ENCODE assay signal across 8 cellular contexts in genomic region chrX:72306085-72306801, GRCh38. TPM values are rescaled to one million over a fixed set of nuclear protein-coding genes. Genes with fewer than 3 reads are reported as not detected.
DNase-seq lines count a peak whose midpoint lies in the region; ATAC-seq and TF ChIP-seq lines count a peak whose summit lies in the region.

No MANE protein-coding gene starts in this region.

- H3K4me3 Mint-ChIP-seq in natural killer cell = peak overlapping the region; percentile 86

- ATAC-seq in Right ventricle myocardium superior (ENCODE audit: poor library complexity) (no peak), natural killer cell (peak in 2 of 3 donors; percentile 10 to 19), GM19467 (IDR thresholded peaks at IDR 0.05; ENCODE audit: unreplicated experiment) (no peak)

- TF ChIP-seq CTCF in cardiac muscle cell (IDR thresholded peaks at IDR 0.05; ENCODE audit: low read depth, low read length) = no peak
- no peak for TF ChIP-seq CTCF in choroid plexus epithelial cell (conservative IDR thresholded peaks at IDR 0.05; ENCODE audit: low read depth, low read length)
- no peak for TF ChIP-seq CTCF in natural killer cell (IDR thresholded peaks at IDR 0.05)

- H3K27ac ChIP-seq in cardiac muscle cell = no peak overlapping the region

- H3K27me3 ChIP-seq in cardiac muscle cell = peaks cover 63% of the 10 kb centered on the region

- H3K36me3 Mint-ChIP-seq in natural killer cell = no peaks in the 10 kb centered on the region

- H3K27me3 Mint-ChIP-seq in natural killer cell (ENCODE audit: low read depth in 2 of 2) = peaks cover 39 to 63% of the 10 kb centered on the region in 2 donors

- H3K9me3 Mint-ChIP-seq in natural killer cell = no peaks in the 10 kb centered on the region

- peak in 1 of 2 donors; percentile 26 for DNase-seq in cardiac muscle cell (ENCODE audit: low read depth in 1 of 2, low spot score in 1 of 2)
- DNase-seq in Right ventricle myocardium superior = no peak
- peak; percentile 5 for DNase-seq in NCI-H128 (lab: John Stamatoyannopoulos, UW; ENCODE audit: unreplicated experiment)
- no peak for DNase-seq in choroid plexus epithelial cell (ENCODE audit: low read depth)
- DNase-seq in natural killer cell = no peak
- no peak for DNase-seq in Kasumi-1 (lab: John Stamatoyannopoulos, UW)
- DNase-seq in NOMO-1 (lab: John Stamatoyannopoulos, UW; ENCODE audit: unreplicated experiment in 2 of 2) = no peak

- intact Hi-C loops in Right ventricle myocardium superior (cut with DNase I) = no loop called here
- intact Hi-C loops in natural killer cell (cut with micrococcal nuclease) = loop anchor here (10.0 kb wide), 1 partner anchor 1051 kb away; the partner anchor contains the start of gene ZMYM3

- H3K4me1 ChIP-seq in cardiac muscle cell (ENCODE audit: low read depth) = no peaks in the 10 kb centered on the region

- H3K27ac Mint-ChIP-seq in natural killer cell = no peak overlapping the region

- no peaks in the 10 kb centered on the region for H3K36me3 ChIP-seq in cardiac muscle cell

- no peaks in the 10 kb centered on the region for H3K9me3 ChIP-seq in cardiac muscle cell (ENCODE audit: low read depth)

- H3K4me3 ChIP-seq in cardiac muscle cell (peak overlapping the region; percentile 59), choroid plexus epithelial cell (ENCODE audit: low read depth, low read length) (peak overlapping the region; percentile 59)

- peaks cover 20 to 31% of the 10 kb centered on the region in 2 donors for H3K4me1 Mint-ChIP-seq in natural killer cell

RNA-seq across cellular contexts. Expression of gene CITED1, which starts 0.5 kb away (rescaled TPM):
- total RNA-seq in cardiac muscle cell (1.1 and 2.2 TPM in 2 replicates), Right ventricle myocardium superior (not detected), natural killer cell (under 1 TPM in 1 of 3 donors, not detected in 2; 0.49 TPM)
- polyA plus RNA-seq in cardiac muscle cell = 1.0 TPM in 1 of 2 replicates, not detected in the other

RNA-seq across cellular contexts. Expression of gene RPS4X, which starts 29.2 kb away (rescaled TPM):
- total RNA-seq in cardiac muscle cell (664 and 726 TPM in 2 replicates), Right ventricle myocardium superior (371 TPM), natural killer cell (100 to 1,000 TPM; 611 to 754 (median 650) TPM)
- polyA plus RNA-seq in cardiac muscle cell = 193 and 227 TPM in 2 replicates

Comparison
In these comparisons a context has a peak if more than half of its experiments do, and no peak if none do; other contexts are left out.
1. ATAC-seq: peak in natural killer cell (2 of 3); none in Right ventricle myocardium superior (single experiment) and GM19467 (single experiment).